ENCODE assay signal across 9 cellular contexts in genomic region chr12:51863363-51863920, GRCh38. TPM values are rescaled to one million over a fixed set of nuclear protein-coding genes. Genes with fewer than 3 reads are reported as not detected.
A peak's percentile ranks its signal among the peaks of the same experiment; 100 is the strongest.
DNase-seq lines count a peak whose midpoint lies in the region; ATAC-seq and TF ChIP-seq lines count a peak whose summit lies in the region.
"Had no signal": no experiment of that assay in that cellular context is flagged by ENCODE, and none has a peak within 500 bp of the region (broad histone marks: within the 10 kb centered on the region; RNA-seq: fewer than 3 reads in every experiment).

No MANE protein-coding gene starts in this region.

- H3K36me3 ChIP-seq in NT2/D1 (ENCODE audit: insufficient read depth, insufficient read length, low read length) (no peaks in the 10 kb centered on the region), hepatocyte (replicated peaks; ENCODE audit: insufficient read depth, low read depth) (no peaks in the 10 kb centered on the region), sigmoid colon (no peaks in the 10 kb centered on the region)

- H3K27me3 ChIP-seq in NT2/D1 (ENCODE audit: insufficient read depth, insufficient read length) (peaks cover 7% of the 10 kb centered on the region), hepatocyte (no peaks in the 10 kb centered on the region), sigmoid colon (peaks cover 12 to 76% (median 30%) of the 10 kb centered on the region in 3 donors)

- no peaks in the 10 kb centered on the region for H3K9me3 ChIP-seq in NT2/D1 (ENCODE audit: insufficient read depth, low read length)
- no peaks in the 10 kb centered on the region for H3K9me3 ChIP-seq in hepatocyte (ENCODE audit: low read depth)
- no peaks in the 10 kb centered on the region for H3K9me3 ChIP-seq in sigmoid colon

- no peak overlapping the region for H3K4me3 Mint-ChIP-seq in Calu3 (ENCODE audit: low read depth, unreplicated experiment)

- peaks cover 37% of the 10 kb centered on the region for H3K27me3 Mint-ChIP-seq in Calu3 (ENCODE audit: unreplicated experiment)

- H3K4me1 Mint-ChIP-seq in Calu3 (ENCODE audit: low read depth, unreplicated experiment): no peaks in the 10 kb centered on the region

- H3K4me3 ChIP-seq in NT2/D1 (ENCODE audit: insufficient read length, low read depth) (peak overlapping the region; percentile 44), hepatocyte (no peak overlapping the region), sigmoid colon (peak overlapping the region in 3 of 4 donors; percentile 25 to 37 (median 35))

- ATAC-seq in HG03139 (IDR thresholded peaks at IDR 0.05; ENCODE audit: unreplicated experiment) (no peak), HG03342 (IDR thresholded peaks at IDR 0.05; ENCODE audit: unreplicated experiment) (no peak)

- peak overlapping the region; percentile 2 for H2AFZ ChIP-seq in hepatocyte

- no peak overlapping the region for H3K27ac Mint-ChIP-seq in Calu3 (ENCODE audit: unreplicated experiment)

- H3K4me2 ChIP-seq in hepatocyte: peak overlapping the region; percentile 89

- H3K9ac ChIP-seq in NT2/D1 (ENCODE audit: insufficient read length, low read depth): peak overlapping the region; percentile 90
- H3K9ac ChIP-seq: GM23248 had no signal

- H4K20me1 ChIP-seq in hepatocyte (ENCODE audit: insufficient read depth, poor library complexity, severe bottlenecking): no peaks in the 10 kb centered on the region

- H3K4me1 ChIP-seq in NT2/D1 (ENCODE audit: insufficient read depth, insufficient read length) (peaks cover 27% of the 10 kb centered on the region), hepatocyte (ENCODE audit: insufficient read depth) (peaks cover 31% of the 10 kb centered on the region), sigmoid colon (peaks cover 0 to 17% (median 15%) of the 10 kb centered on the region in 4 donors)

- no peaks in the 10 kb centered on the region for H3K9me2 ChIP-seq in hepatocyte (replicated peaks; ENCODE audit: insufficient read depth)

- no peak for TF ChIP-seq EP300 in sigmoid colon (IDR thresholded peaks at IDR 0.05)

- CTCF ChIA-PET in Calu3 (lab: Charles Lee): no interaction called here

- no TSS peak for BruUV-seq in Calu3 (replicated peaks; lab: Mats Ljungman, UMichigan)

- no peaks in the 10 kb centered on the region for H3K9me3 Mint-ChIP-seq in Calu3 (ENCODE audit: low read depth, unreplicated experiment)

- no peaks in the 10 kb centered on the region for H3K79me2 ChIP-seq in hepatocyte

- TF ChIP-seq POLR2A in sigmoid colon (IDR thresholded peaks at IDR 0.05): no peak

- DNase-seq in D341Med (ENCODE audit: low spot score) (peak; percentile 10), NT2/D1 (ENCODE audit: low read depth, low spot score) (no peak), hepatocyte (ENCODE audit: low spot score) (no peak), sigmoid colon (no peak), Calu3 (no peak), nucleus accumbens (lab: John Stamatoyannopoulos, UW) (no peak)

- intact Hi-C loops in sigmoid colon (cut with DNase I): no loop called here
- intact Hi-C loops in Calu3 (cut with micrococcal nuclease; ENCODE audit: unreplicated experiment): no loop called here

- no peak overlapping the region for H3K27ac ChIP-seq in hepatocyte
- H3K27ac ChIP-seq in sigmoid colon: no peak overlapping the region
- H3K27ac ChIP-seq: GM23248 had no signal

- no peak for TF ChIP-seq CTCF in hepatocyte (IDR thresholded peaks at IDR 0.05; ENCODE audit: poor library complexity)
- TF ChIP-seq CTCF in sigmoid colon (IDR thresholded peaks at IDR 0.05): no peak
- TF ChIP-seq CTCF in Calu3 (IDR thresholded peaks at IDR 0.05; ENCODE audit: unreplicated experiment): no peak

- 36% methylated on average over 14 of the region's 17 CpGs for WGBS in hepatocyte (ENCODE audit: low lambda C conversion rate, missing lambda C conversion rate)
- 14 to 20% methylated on average over 17 of the region's 17 CpGs for WGBS in sigmoid colon, 2 donors

- H3K36me3 Mint-ChIP-seq in Calu3 (ENCODE audit: insufficient read depth, unreplicated experiment): no peaks in the 10 kb centered on the region

RNA-seq across cellular contexts. Expression of gene FIGNL2, which starts 14.9 kb away (rescaled TPM):
- total RNA-seq in hepatocyte: 2.1 and 3.2 TPM in 2 replicates
- 1.1 and 1.9 TPM in 2 replicates for polyA plus RNA-seq in hepatocyte
- under 1 TPM in 2 of 4 donors, not detected in 2; 0.28 to 0.36 TPM for total RNA-seq in sigmoid colon
- under 1 TPM in 1 of 3 donors, not detected in 2; 0.36 TPM for polyA plus RNA-seq in sigmoid colon
- not detected in 2 replicates for total RNA-seq in Calu3 (2022)

RNA-seq across cellular contexts. Expression of gene ANKRD33, which starts 24.5 kb away (rescaled TPM):
- total RNA-seq in hepatocyte: not detected in 2 replicates
- 0.12 and 0.29 TPM in 2 replicates for polyA plus RNA-seq in hepatocyte
- not detected for total RNA-seq in sigmoid colon
- polyA plus RNA-seq in sigmoid colon: under 1 TPM in 1 of 3 donors, not detected in 2; 0.16 TPM
- not detected in 2 replicates for total RNA-seq in Calu3 (2022)
- total RNA-seq: GM23248 had no signal
- polyA plus RNA-seq: GM23248 had no signal

RNA-seq across cellular contexts. Expression of gene ACVRL1, which starts 43.9 kb away (rescaled TPM):
- total RNA-seq in hepatocyte (4.6 and 11.6 TPM in 2 replicates), sigmoid colon (100 to 1,000 TPM in 1 of 4 donors, 10 to 100 TPM in 3; 63.0 to 113 (median 70.9) TPM), Calu3 (2022) (0.44 TPM in 1 of 2 replicates, not detected in the other)
- polyA plus RNA-seq in hepatocyte (1.4 and 2.4 TPM in 2 replicates), sigmoid colon (10 to 100 TPM; 12.5 to 83.6 (median 24.6) TPM)
